ENCODE assay signal across 1 cellular context in the genomic region with DNA sequence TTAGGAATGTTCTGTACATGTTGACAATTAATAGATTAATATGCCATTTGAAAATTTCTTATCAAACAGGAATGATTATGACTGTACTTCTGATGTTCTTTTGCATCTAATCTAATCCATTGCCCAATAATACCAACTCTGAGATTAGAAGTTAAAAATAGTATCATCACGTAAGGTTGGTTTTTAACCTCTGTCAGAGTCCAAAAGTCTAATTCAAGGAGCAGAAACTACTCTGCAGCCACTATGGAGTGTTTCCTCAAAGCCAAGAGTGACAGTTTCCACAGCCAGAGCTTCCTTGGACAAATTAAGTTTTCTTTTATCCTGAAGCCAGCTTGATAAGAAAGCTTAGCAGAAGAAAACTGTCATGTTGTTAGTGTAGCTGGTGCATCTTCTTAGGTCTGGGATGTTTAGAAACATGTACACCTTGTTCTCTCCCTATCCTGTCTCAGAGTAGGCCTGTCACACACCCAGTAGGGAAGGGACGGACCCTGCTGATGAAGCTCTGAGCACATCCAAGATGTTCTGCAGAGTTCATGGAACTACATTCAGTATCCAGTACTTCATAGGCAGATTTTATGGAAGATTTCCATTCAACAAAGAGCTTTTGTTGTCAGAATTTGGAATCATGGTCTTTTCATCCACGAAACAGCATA.
TF ChIP-seq lines count a peak whose summit lies in the region.

No MANE protein-coding gene starts in this region.

TF ChIP-seq in HepG2, 621 proteins besides CTCF, POLR2A, EP300 and RAD21:
- peak; percentile 4; the same call in 1 of the 2 replicates for TF ChIP-seq CEBPB (IDR thresholded peaks at IDR 0.05; ENCODE audit: borderline replicate concordance, low read depth, low read length)
- TF ChIP-seq, protein P1, sequence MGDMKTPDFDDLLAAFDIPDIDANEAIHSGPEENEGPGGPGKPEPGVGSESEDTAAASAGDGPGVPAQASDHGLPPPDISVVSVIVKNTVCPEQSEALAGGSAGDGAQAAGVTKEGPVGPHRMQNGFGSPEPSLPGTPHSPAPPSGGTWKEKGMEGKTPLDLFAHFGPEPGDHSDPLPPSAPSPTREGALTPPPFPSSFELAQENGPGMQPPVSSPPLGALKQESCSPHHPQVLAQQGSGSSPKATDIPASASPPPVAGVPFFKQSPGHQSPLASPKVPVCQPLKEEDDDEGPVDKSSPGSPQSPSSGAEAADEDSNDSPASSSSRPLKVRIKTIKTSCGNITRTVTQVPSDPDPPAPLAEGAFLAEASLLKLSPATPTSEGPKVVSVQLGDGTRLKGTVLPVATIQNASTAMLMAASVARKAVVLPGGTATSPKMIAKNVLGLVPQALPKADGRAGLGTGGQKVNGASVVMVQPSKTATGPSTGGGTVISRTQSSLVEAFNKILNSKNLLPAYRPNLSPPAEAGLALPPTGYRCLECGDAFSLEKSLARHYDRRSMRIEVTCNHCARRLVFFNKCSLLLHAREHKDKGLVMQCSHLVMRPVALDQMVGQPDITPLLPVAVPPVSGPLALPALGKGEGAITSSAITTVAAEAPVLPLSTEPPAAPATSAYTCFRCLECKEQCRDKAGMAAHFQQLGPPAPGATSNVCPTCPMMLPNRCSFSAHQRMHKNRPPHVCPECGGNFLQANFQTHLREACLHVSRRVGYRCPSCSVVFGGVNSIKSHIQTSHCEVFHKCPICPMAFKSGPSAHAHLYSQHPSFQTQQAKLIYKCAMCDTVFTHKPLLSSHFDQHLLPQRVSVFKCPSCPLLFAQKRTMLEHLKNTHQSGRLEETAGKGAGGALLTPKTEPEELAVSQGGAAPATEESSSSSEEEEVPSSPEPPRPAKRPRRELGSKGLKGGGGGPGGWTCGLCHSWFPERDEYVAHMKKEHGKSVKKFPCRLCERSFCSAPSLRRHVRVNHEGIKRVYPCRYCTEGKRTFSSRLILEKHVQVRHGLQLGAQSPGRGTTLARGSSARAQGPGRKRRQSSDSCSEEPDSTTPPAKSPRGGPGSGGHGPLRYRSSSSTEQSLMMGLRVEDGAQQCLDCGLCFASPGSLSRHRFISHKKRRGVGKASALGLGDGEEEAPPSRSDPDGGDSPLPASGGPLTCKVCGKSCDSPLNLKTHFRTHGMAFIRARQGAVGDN (CRISPR knock-in tag; IDR thresholded peaks at IDR 0.05): no peak
- no peak for TF ChIP-seq ZNF24 (IDR thresholded peaks at IDR 0.05)
